1 cellular context compared by ENCODE assay signal in the genomic region with DNA sequence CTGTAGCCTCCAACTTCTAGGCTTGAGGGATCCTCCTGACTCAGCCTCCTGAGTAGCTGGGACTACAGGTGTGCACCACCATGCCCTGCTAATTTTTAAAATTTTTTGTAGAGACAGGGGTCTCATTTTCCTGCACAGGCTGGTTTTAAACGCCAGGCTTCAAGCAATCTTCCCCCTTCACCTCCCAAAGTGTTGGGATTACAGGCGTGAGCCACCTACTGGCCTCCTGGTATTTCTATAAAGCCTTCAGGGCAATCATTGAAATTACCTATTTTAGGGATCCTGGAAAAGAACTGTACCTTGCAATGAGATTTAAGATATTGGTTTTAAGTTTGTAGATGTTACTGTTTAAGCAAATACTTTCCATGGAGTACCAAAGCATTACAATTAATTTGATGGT.
TF ChIP-seq lines count a peak whose summit lies in the region.

No MANE protein-coding gene starts in this region.

TF ChIP-seq in endothelial cell of umbilical vein, 7 proteins besides CTCF, POLR2A, EP300 and RAD21 (continued from another document):
- TF ChIP-seq, protein P1, sequence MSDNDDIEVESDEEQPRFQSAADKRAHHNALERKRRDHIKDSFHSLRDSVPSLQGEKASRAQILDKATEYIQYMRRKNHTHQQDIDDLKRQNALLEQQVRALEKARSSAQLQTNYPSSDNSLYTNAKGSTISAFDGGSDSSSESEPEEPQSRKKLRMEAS (IDR thresholded peaks at IDR 0.05; ENCODE audit: insufficient read depth, insufficient read length): no peak
- TF ChIP-seq EZH2 (IDR thresholded peaks at IDR 0.05; ENCODE audit: borderline replicate concordance, low read depth, low read length, severe bottlenecking) (no peak), POLR2AphosphoS5 (IDR thresholded peaks at IDR 0.05; ENCODE audit: insufficient read depth, low read depth, low read length) (no peak)
